Comparison of ENCODE assay signal across 25 cellular contexts in the genomic region with DNA sequence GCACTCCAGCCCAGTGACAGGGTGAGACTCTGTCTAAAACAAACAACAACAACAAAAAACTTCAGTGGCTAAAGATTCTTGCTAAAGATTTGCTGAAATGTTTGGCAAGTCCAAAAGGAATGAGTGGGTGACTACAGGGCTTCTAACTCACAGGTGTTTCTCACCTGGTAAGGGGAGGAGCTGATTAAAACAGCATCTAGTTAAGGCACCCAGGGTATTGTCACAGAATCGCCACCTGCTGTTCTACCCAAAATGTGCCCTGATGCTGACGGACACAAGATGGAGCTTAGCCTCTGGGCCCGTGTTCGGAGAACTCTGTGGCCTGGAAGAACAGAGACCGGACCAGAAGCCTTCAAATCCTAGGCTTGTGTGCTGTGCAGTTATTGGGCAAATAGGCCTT.
"Had no signal": no experiment of that assay in that cellular context is flagged by ENCODE, and none has a peak within 500 bp of the region (broad histone marks: within the 10 kb centered on the region; RNA-seq: fewer than 3 reads in every experiment).

No MANE protein-coding gene starts in this region.

- H3K4me3 ChIP-seq: adrenal gland, SK-N-MC had no signal

- DNase-seq: activated CD4-positive, alpha-beta T cell treated with anti-CD3 and anti-CD28 coated beads for 4 hours; activated CD8-positive, alpha-beta memory T cell treated with anti-CD3 and anti-CD28 coated beads, Interleukin-2, amount 50 U/mL, for 4 hours; activated CD8-positive, alpha-beta T cell treated with anti-CD3 and anti-CD28 coated beads for 36 hours; activated naive CD4-positive, alpha-beta T cell treated with anti-CD3 and anti-CD28 coated beads, Interleukin-2, amount 50 U/mL, for 16 hours; activated naive CD8-positive, alpha-beta T cell treated with anti-CD3 and anti-CD28 coated beads, Interleukin-2, amount 10 ng/mL, durations not matched to agents 7 days and 5 days; activated T-cell treated with anti-CD3 and anti-CD28 coated beads, Interleukin-2, amount 50 U/mL, for 72 hours; adrenal gland; aorta; central memory CD4-positive, alpha-beta T cell; NCI-H1092; NCI-H1417; NCI-H1930; NCI-H345; NCI-H510A; NCI-H526 treated with DMSO at 0.1 percent for 48 hours; NK-92 treated with Interleukin-12 subunit alpha and Interleukin-12 subunit beta, amount 100 ng/mL, for 24 hours; OCI-M1; RPMI8226; SW 1271 had no signal

- H3K27me3 Mint-ChIP-seq: activated CD8-positive, alpha-beta T cell treated with anti-CD3 and anti-CD28 coated beads for 36 hours; activated naive CD8-positive, alpha-beta T cell treated with anti-CD3 and anti-CD28 coated beads, Interleukin-2, amount 10 ng/mL, durations not matched to agents 7 days and 5 days had no signal

- H3K4me1 ChIP-seq: adrenal gland had no signal

- ATAC-seq: activated CD4-positive, CD25-positive, alpha-beta regulatory T cell treated with anti-CD3 and anti-CD28 coated beads, Interleukin-2, amount 50 U/mL, for 24 hours; activated CD8-positive, alpha-beta T cell treated with anti-CD3 and anti-CD28 coated beads for 36 hours; activated T-cell treated with anti-CD3 and anti-CD28 coated beads, Interleukin-2, amount 50 U/mL, for 72 hours; Panc1; Right ventricle myocardium inferior had no signal

- H3K27ac ChIP-seq: adrenal gland, SK-N-MC had no signal

- H3K27ac Mint-ChIP-seq: activated CD8-positive, alpha-beta T cell treated with anti-CD3 and anti-CD28 coated beads for 36 hours; activated naive CD8-positive, alpha-beta T cell treated with anti-CD3 and anti-CD28 coated beads, Interleukin-2, amount 10 ng/mL, durations not matched to agents 7 days and 5 days; activated T-cell treated with anti-CD3 and anti-CD28 coated beads, Interleukin-2, amount 50 U/mL, for 72 hours; activated T-helper 2 cell treated with anti-CD3 and anti-CD28 coated beads, Interferon-gamma antibody, Interleukin-2, Interleukin-4, amounts not matched to agents 10 μg/mL and 5 μg/mL and 100 μg/mL, durations not matched to agents 14 hours and 24 hours and 36 hours; T-helper 1 cell treated with Interleukin-12 subunit alpha and Interleukin-12 subunit beta and Interleukin-4 antibody, amounts not matched to agents 30 μg/mL and 1 μg/mL, for 36 hours had no signal

- H3K36me3 Mint-ChIP-seq: activated naive CD8-positive, alpha-beta T cell treated with anti-CD3 and anti-CD28 coated beads, Interleukin-2, amount 10 ng/mL, durations not matched to agents 7 days and 5 days had no signal

- H3K27me3 ChIP-seq: adrenal gland had no signal

- H3K4me3 Mint-ChIP-seq: activated CD8-positive, alpha-beta T cell treated with anti-CD3 and anti-CD28 coated beads for 36 hours; activated naive CD8-positive, alpha-beta T cell treated with anti-CD3 and anti-CD28 coated beads, Interleukin-2, amount 10 ng/mL, durations not matched to agents 7 days and 5 days; activated T-cell treated with anti-CD3 and anti-CD28 coated beads, Interleukin-2, amount 50 U/mL, for 72 hours; T-helper 1 cell treated with Interleukin-12 subunit alpha and Interleukin-12 subunit beta and Interleukin-4 antibody, amounts not matched to agents 30 μg/mL and 1 μg/mL, for 36 hours had no signal
